ENCODE assay signal across 1 cellular context in the genomic region with DNA sequence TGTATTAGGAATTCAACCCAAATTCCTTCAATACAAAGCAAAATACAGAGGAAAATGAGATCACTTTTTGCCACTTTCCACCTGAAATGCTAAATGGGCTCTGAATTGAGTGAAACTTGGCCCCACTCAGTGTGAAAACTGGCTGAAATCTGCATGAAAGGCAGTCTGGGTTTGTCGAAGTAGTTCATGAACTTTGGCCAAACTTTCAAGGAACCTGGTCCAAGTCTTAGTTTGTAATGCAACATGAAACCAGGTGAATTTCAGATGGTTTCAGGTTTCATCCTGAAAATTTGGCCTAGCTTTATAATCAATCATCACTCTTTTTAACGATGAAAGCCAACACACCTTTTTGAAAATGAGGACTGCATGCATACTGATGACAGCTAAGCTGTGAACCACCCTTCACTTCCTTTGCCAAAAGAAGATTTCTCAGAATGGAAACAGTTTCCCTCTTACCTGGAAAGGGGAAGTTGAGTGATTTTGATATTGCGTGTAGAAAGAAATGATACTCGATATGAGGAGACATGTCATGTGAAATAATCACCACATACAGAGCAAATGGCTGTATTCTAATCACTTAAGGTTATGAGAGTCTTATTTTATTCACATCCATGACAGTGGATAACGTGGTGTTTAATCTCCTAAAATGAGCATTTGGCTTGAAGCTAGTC.
TF ChIP-seq lines count a peak whose summit lies in the region.

No MANE protein-coding gene starts in this region.

TF ChIP-seq in GM12878, 131 proteins besides CTCF, POLR2A, EP300 and RAD21 (continued from another document):
- TF ChIP-seq, protein P1, sequence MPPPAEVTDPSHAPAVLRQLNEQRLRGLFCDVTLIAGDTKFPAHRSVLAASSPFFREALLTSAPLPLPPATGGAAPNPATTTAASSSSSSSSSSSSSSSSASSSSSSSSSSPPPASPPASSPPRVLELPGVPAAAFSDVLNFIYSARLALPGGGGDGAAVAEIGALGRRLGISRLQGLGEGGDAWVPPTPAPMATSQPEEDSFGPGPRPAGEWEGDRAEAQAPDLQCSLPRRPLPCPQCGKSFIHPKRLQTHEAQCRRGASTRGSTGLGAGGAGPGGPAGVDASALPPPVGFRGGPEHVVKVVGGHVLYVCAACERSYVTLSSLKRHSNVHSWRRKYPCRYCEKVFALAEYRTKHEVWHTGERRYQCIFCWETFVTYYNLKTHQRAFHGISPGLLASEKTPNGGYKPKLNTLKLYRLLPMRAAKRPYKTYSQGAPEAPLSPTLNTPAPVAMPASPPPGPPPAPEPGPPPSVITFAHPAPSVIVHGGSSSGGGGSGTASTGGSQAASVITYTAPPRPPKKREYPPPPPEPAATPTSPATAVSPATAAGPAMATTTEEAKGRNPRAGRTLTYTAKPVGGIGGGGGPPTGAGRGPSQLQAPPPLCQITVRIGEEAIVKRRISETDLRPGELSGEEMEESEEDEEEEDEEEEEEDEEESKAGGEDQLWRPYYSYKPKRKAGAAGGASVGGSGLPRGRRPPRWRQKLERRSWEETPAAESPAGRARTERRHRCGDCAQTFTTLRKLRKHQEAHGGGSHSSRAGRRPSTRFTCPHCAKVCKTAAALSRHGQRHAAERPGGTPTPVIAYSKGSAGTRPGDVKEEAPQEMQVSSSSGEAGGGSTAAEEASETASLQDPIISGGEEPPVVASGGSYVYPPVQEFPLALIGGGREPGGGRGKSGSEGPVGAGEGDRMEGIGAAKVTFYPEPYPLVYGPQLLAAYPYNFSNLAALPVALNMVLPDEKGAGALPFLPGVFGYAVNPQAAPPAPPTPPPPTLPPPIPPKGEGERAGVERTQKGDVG (CRISPR knock-in tag; IDR thresholded peaks at IDR 0.05), result no peak
- TF ChIP-seq NFYA (IDR thresholded peaks at IDR 0.05; ENCODE audit: borderline replicate concordance, low read depth, low read length), result no peak
- no peak for TF ChIP-seq ZNF24 (IDR thresholded peaks at IDR 0.05)
- TF ChIP-seq YBX1 (IDR thresholded peaks at IDR 0.05), result no peak
- no peak for TF ChIP-seq RFX5 (IDR thresholded peaks at IDR 0.05; ENCODE audit: low read depth, low read length)
- no peak for TF ChIP-seq FOXM1 (IDR thresholded peaks at IDR 0.05; ENCODE audit: low read depth, low read length)
- TF ChIP-seq RB1 (IDR thresholded peaks at IDR 0.05; ENCODE audit: borderline replicate concordance), result no peak
- TF ChIP-seq EZH2 (IDR thresholded peaks at IDR 0.05; ENCODE audit: borderline replicate concordance, control insufficient read depth, low read depth, low read length), result no peak
- TF ChIP-seq LARP7 (IDR thresholded peaks at IDR 0.05), result no peak
- no peak for TF ChIP-seq BCL11A (IDR thresholded peaks at IDR 0.05; ENCODE audit: low read depth, low read length)
- TF ChIP-seq, protein P2, sequence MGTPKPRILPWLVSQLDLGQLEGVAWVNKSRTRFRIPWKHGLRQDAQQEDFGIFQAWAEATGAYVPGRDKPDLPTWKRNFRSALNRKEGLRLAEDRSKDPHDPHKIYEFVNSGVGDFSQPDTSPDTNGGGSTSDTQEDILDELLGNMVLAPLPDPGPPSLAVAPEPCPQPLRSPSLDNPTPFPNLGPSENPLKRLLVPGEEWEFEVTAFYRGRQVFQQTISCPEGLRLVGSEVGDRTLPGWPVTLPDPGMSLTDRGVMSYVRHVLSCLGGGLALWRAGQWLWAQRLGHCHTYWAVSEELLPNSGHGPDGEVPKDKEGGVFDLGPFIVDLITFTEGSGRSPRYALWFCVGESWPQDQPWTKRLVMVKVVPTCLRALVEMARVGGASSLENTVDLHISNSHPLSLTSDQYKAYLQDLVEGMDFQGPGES (IDR thresholded peaks at IDR 0.05), result no peak
